In the genomic region with DNA sequence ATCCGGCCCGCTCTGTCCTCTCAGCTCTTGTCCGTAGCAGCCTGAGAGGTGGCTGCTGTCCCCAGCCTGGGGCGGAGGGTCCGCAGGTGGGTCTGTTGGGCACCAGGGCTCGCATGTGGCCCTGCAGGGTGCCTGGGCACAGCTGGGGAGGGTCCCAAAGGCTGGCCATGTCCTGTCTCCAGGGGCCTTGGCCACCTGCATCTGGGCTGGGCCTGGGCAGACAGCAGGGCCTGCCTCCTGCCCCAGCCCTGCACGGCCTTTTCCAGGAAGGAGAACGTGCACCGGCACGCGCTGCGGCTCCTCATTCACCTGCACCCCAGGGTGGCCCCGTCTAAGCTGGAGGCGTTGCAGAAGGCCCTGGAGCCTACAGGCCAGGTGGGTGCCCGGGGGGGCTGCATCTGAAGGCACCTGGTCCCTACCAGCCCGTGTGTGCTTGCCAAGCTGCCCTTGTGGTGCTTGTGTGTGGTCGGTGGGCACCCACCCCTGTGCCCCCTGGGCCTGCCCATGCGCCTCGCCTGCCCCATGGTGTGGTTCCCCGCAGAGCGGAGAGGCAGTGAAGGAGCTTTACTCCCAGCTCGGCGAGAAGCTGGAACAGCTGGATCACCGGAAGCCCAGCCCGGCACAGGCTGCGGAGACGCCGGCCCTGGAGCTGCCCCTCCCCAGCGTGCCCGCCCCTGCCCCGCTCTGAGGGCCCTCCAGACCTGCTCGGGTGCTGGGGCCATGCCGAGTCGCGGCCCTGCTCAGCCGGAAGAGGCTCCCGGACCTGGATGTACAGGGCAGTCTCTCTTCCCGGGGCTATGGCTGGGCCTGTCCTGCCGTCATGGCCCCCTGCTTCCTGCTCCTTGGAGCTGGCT, we compare ENCODE assay signal across 2 cellular contexts.
TF ChIP-seq lines count a peak whose summit lies in the region.

No MANE protein-coding gene starts in this region.

TF ChIP-seq in HEK293, 187 proteins besides CTCF, POLR2A, EP300 and RAD21:
- TF ChIP-seq GLIS2 (tag by site-specific recombination; IDR thresholded peaks at IDR 0.05) (peak; percentile 56), ZNF571 (tag by site-specific recombination; IDR thresholded peaks at IDR 0.05) (no peak), ZNF423 (tag by site-specific recombination; IDR thresholded peaks at IDR 0.05) (0 out of 2 replicates have a peak, but pooled peaks have one; percentile 19), ZBTB17 (tag by site-specific recombination; IDR thresholded peaks at IDR 0.05) (no peak), ZNF157 (tag by site-specific recombination; IDR thresholded peaks at IDR 0.05) (no peak), ZNF16 (tag by site-specific recombination; IDR thresholded peaks at IDR 0.05; ENCODE audit: low read depth) (no peak), ZNF19 (tag by site-specific recombination; IDR thresholded peaks at IDR 0.05; ENCODE audit: low read depth) (no peak), ZNF175 (tag by site-specific recombination; IDR thresholded peaks at IDR 0.05) (no peak), ZNF280D (tag by site-specific recombination; IDR thresholded peaks at IDR 0.05) (no peak), ZNF600 (tag by site-specific recombination; IDR thresholded peaks at IDR 0.05) (peak; percentile 69; the same call in 1 of the 2 replicates), ZNF214 (tag by site-specific recombination; IDR thresholded peaks at IDR 0.05; ENCODE audit: borderline replicate concordance) (no peak), ZBTB7A (tag by site-specific recombination; IDR thresholded peaks at IDR 0.05; ENCODE audit: low read depth) (no peak), ZNF785 (tag by site-specific recombination; IDR thresholded peaks at IDR 0.05) (no peak), ZNF629 (tag by site-specific recombination; IDR thresholded peaks at IDR 0.05) (no peak)
- TF ChIP-seq, protein P1, sequence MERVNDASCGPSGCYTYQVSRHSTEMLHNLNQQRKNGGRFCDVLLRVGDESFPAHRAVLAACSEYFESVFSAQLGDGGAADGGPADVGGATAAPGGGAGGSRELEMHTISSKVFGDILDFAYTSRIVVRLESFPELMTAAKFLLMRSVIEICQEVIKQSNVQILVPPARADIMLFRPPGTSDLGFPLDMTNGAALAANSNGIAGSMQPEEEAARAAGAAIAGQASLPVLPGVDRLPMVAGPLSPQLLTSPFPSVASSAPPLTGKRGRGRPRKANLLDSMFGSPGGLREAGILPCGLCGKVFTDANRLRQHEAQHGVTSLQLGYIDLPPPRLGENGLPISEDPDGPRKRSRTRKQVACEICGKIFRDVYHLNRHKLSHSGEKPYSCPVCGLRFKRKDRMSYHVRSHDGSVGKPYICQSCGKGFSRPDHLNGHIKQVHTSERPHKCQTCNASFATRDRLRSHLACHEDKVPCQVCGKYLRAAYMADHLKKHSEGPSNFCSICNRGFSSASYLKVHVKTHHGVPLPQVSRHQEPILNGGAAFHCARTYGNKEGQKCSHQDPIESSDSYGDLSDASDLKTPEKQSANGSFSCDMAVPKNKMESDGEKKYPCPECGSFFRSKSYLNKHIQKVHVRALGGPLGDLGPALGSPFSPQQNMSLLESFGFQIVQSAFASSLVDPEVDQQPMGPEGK (tag by site-specific recombination; IDR thresholded peaks at IDR 0.05), result 0 out of 2 replicates have a peak, but pooled peaks have one; percentile 13
- TF ChIP-seq, protein P2, sequence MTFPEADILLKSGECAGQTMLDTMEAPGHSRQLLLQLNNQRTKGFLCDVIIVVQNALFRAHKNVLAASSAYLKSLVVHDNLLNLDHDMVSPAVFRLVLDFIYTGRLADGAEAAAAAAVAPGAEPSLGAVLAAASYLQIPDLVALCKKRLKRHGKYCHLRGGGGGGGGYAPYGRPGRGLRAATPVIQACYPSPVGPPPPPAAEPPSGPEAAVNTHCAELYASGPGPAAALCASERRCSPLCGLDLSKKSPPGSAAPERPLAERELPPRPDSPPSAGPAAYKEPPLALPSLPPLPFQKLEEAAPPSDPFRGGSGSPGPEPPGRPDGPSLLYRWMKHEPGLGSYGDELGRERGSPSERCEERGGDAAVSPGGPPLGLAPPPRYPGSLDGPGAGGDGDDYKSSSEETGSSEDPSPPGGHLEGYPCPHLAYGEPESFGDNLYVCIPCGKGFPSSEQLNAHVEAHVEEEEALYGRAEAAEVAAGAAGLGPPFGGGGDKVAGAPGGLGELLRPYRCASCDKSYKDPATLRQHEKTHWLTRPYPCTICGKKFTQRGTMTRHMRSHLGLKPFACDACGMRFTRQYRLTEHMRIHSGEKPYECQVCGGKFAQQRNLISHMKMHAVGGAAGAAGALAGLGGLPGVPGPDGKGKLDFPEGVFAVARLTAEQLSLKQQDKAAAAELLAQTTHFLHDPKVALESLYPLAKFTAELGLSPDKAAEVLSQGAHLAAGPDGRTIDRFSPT (tag by site-specific recombination; IDR thresholded peaks at IDR 0.05), result 0 out of 2 replicates have a peak, but pooled peaks have one; percentile 32

TF ChIP-seq in K562, 482 proteins besides CTCF, POLR2A, EP300 and RAD21:
- TF ChIP-seq RBFOX2 (IDR thresholded peaks at IDR 0.05; ENCODE audit: low read depth, low read length) (0 out of 2 replicates have a peak, but pooled peaks have one; percentile 42), MBD2 (IDR thresholded peaks at IDR 0.05; ENCODE audit: borderline replicate concordance, low read depth) (no peak), RBM22 (IDR thresholded peaks at IDR 0.05; ENCODE audit: low read depth, low read length, poor library complexity, severe bottlenecking) (peak; percentile 31), POLR2G (IDR thresholded peaks at IDR 0.05; ENCODE audit: low read depth, low read length) (peak; percentile 61)
- TF ChIP-seq, protein P3, sequence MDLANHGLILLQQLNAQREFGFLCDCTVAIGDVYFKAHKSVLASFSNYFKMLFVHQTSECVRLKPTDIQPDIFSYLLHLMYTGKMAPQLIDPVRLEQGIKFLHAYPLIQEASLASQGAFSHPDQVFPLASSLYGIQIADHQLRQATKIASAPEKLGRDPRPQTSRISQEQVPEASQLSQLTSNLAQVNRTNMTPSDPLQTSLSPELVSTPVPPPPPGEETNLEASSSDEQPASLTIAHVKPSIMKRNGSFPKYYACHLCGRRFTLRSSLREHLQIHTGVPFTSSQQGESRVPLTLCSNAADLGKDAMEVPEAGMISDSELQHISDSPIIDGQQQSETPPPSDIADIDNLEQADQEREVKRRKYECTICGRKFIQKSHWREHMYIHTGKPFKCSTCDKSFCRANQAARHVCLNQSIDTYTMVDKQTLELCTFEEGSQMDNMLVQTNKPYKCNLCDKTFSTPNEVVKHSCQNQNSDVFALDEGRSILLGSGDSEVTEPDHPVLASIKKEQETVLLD (IDR thresholded peaks at IDR 0.05), result no peak
